ENCODE assay signal across 1 cellular context in genomic region chr2:24620936-24621335, GRCh38.
TF ChIP-seq lines count a peak whose summit lies in the region.

No MANE protein-coding gene starts in this region.

TF ChIP-seq in K562, 482 proteins besides CTCF, POLR2A, EP300 and RAD21 (continued from another document):
- TF ChIP-seq CHD7 (IDR thresholded peaks at IDR 0.05; ENCODE audit: low read depth, low read length) (no peak), ZFP36 (IDR thresholded peaks at IDR 0.05; ENCODE audit: low read depth, low read length, partially characterized antibody) (no peak), ADNP (tag; IDR thresholded peaks at IDR 0.05) (no peak), PATZ1 (CRISPR knock-in tag; IDR thresholded peaks at IDR 0.05; ENCODE audit: borderline replicate concordance) (no peak), CHAMP1 (IDR thresholded peaks at IDR 0.05) (no peak), PRPF4 (IDR thresholded peaks at IDR 0.05; ENCODE audit: insufficient read depth, low read depth, low read length, poor library complexity, severe bottlenecking) (no peak)
- TF ChIP-seq, protein P1, sequence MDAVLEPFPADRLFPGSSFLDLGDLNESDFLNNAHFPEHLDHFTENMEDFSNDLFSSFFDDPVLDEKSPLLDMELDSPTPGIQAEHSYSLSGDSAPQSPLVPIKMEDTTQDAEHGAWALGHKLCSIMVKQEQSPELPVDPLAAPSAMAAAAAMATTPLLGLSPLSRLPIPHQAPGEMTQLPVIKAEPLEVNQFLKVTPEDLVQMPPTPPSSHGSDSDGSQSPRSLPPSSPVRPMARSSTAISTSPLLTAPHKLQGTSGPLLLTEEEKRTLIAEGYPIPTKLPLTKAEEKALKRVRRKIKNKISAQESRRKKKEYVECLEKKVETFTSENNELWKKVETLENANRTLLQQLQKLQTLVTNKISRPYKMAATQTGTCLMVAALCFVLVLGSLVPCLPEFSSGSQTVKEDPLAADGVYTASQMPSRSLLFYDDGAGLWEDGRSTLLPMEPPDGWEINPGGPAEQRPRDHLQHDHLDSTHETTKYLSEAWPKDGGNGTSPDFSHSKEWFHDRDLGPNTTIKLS (IDR thresholded peaks at IDR 0.05; ENCODE audit: borderline replicate concordance, low read depth), result no peak
